Comparison of ENCODE assay signal across 8 cellular contexts in genomic region chr19:41548954-41549688, GRCh38. TPM values are rescaled to one million over a fixed set of nuclear protein-coding genes. Genes with fewer than 3 reads are reported as not detected.
A peak's percentile ranks its signal among the peaks of the same experiment; 100 is the strongest.
DNase-seq lines count a peak whose midpoint lies in the region; ATAC-seq, FAIRE-seq and TF ChIP-seq lines count a peak whose summit lies in the region.

No MANE protein-coding gene starts in this region.

- POLR2A ChIA-PET in A673 (lab: Charles Lee; ENCODE audit: low non-redundant PET), result interaction anchor here (0.6 to 0.8 kb wide), 2 partner anchors 91 to 1132 kb away, joined by 4 read pairs; no protein-coding TSS in a partner anchor

- ATAC-seq in GM21576 (IDR thresholded peaks at IDR 0.05; ENCODE audit: unreplicated experiment) (peak; percentile 45), HG03571 (IDR thresholded peaks at IDR 0.05; ENCODE audit: unreplicated experiment) (no peak)

- BruUV-seq in A673 (replicated peaks; lab: Mats Ljungman, UMichigan), result no TSS peak

- H3K4me1 ChIP-seq in A673 (ENCODE audit: insufficient read depth, low read length, poor library complexity, severe bottlenecking), result peaks cover 23% of the 10 kb centered on the region
- no peaks in the 10 kb centered on the region for H3K4me1 ChIP-seq in astrocyte (ENCODE audit: insufficient read depth, low read length)
- H3K4me1 ChIP-seq in neural progenitor cell, result peaks cover 17% of the 10 kb centered on the region

- H3K36me3 ChIP-seq in A673 (ENCODE audit: insufficient read depth, low read length, poor library complexity, severe bottlenecking), result no peaks in the 10 kb centered on the region
- peaks cover 10% of the 10 kb centered on the region for H3K36me3 ChIP-seq in SU-DHL-6 (ENCODE audit: low read length)
- H3K36me3 ChIP-seq in astrocyte (ENCODE audit: insufficient read depth, low read length), result no peaks in the 10 kb centered on the region
- H3K36me3 ChIP-seq in neural progenitor cell, result no peaks in the 10 kb centered on the region

- H3K9me3 ChIP-seq in A673 (ENCODE audit: low read depth, low read length, poor library complexity, severe bottlenecking), result peaks cover 9% of the 10 kb centered on the region
- H3K9me3 ChIP-seq in SU-DHL-6 (ENCODE audit: insufficient read depth, low read length), result peaks cover 8% of the 10 kb centered on the region; the same call in 1 of the 2 replicates
- no peaks in the 10 kb centered on the region for H3K9me3 ChIP-seq in astrocyte (ENCODE audit: insufficient read depth, low read depth, low read length)
- H3K9me3 ChIP-seq in neural progenitor cell (ENCODE audit: low read depth), result peaks cover 6% of the 10 kb centered on the region

- H3K4me2 ChIP-seq in SU-DHL-6 (ENCODE audit: low read depth, low read length, poor library complexity, severe bottlenecking), result peak overlapping the region; percentile 83
- H3K4me2 ChIP-seq in astrocyte (ENCODE audit: low read length), result no peak overlapping the region
- H3K4me2 ChIP-seq in neural progenitor cell, result peak overlapping the region; percentile 55

- TF ChIP-seq CTCF in A673 (conservative IDR thresholded peaks at IDR 0.05; ENCODE audit: low read depth, low read length) (no peak), SU-DHL-6 (IDR thresholded peaks at IDR 0.05; ENCODE audit: insufficient read depth, low read length, poor library complexity, severe bottlenecking) (no peak), astrocyte (IDR thresholded peaks at IDR 0.05; ENCODE audit: insufficient read depth, low read depth, low read length) (no peak), neural progenitor cell (IDR thresholded peaks at IDR 0.05) (no peak), lower leg skin (IDR thresholded peaks at IDR 0.05) (no peak)

- intact Hi-C loops in A673 (cut with micrococcal nuclease; ENCODE audit: unreplicated experiment) (no loop called here), lower leg skin (cut with DNase I; ENCODE audit: low total_unique reads) (no loop called here)

- H3K4me1 Mint-ChIP-seq in astrocyte (ENCODE audit: low read depth, unreplicated experiment) (peaks cover 12% of the 10 kb centered on the region), neural progenitor cell (peaks cover 30% of the 10 kb centered on the region)

- no peaks in the 10 kb centered on the region for H4K20me1 ChIP-seq in SU-DHL-6 (ENCODE audit: low read depth, low read length)
- H4K20me1 ChIP-seq in astrocyte (ENCODE audit: insufficient read depth, low read length), result no peaks in the 10 kb centered on the region
- H4K20me1 ChIP-seq in neural progenitor cell (ENCODE audit: low read depth), result peaks cover 4% of the 10 kb centered on the region

- DNase-seq in A673 (ENCODE audit: low spot score) (peak; percentile 91), astrocyte (ENCODE audit: low read depth) (no peak), neural progenitor cell (ENCODE audit: low spot score) (peak; percentile 48), DMS153 treated with DMSO at 0.1 percent for 48 hours (lab: John Stamatoyannopoulos, UW; ENCODE audit: unreplicated experiment) (no peak), lower leg skin (ENCODE audit: low spot score in 2 of 2) (no peak)

- H3K27ac ChIP-seq in A673 (ENCODE audit: low read depth, low read length, poor library complexity, severe bottlenecking), result peak overlapping the region; percentile 56
- H3K27ac ChIP-seq in SU-DHL-6 (ENCODE audit: low read depth, low read length), result peak overlapping the region; percentile 97
- H3K27ac ChIP-seq in astrocyte (ENCODE audit: low read depth, low read length), result no peak overlapping the region
- H3K27ac ChIP-seq in neural progenitor cell, result no peak overlapping the region

- H3K9ac ChIP-seq in SU-DHL-6 (ENCODE audit: low read length) (peak overlapping the region; percentile 65), astrocyte (ENCODE audit: low read length) (no peak overlapping the region), neural progenitor cell (no peak overlapping the region)

- H3K36me3 Mint-ChIP-seq in astrocyte (ENCODE audit: low read depth, unreplicated experiment) (peaks cover 3% of the 10 kb centered on the region), neural progenitor cell (peaks cover 14% of the 10 kb centered on the region)

- H2AFZ ChIP-seq in SU-DHL-6 (ENCODE audit: low read depth, low read length, severe bottlenecking), result peak overlapping the region; percentile 10
- H2AFZ ChIP-seq in astrocyte (ENCODE audit: low read depth, low read length), result no peak overlapping the region
- no peak overlapping the region for H2AFZ ChIP-seq in neural progenitor cell (replicated peaks)

- CTCF ChIA-PET in A673 (lab: Charles Lee), result interaction anchor here (0.6 to 1.8 kb wide), 2 partner anchors 14 to 139 kb away, joined by 6 to 12 read pairs; no protein-coding TSS in a partner anchor

- H3K27me3 ChIP-seq in A673 (replicated peaks; ENCODE audit: insufficient read depth, low read depth, low read length, poor library complexity), result no peaks in the 10 kb centered on the region
- no peaks in the 10 kb centered on the region for H3K27me3 ChIP-seq in SU-DHL-6 (ENCODE audit: low read length)
- peaks cover 2% of the 10 kb centered on the region for H3K27me3 ChIP-seq in astrocyte (ENCODE audit: insufficient read depth, low read length)
- H3K27me3 ChIP-seq in neural progenitor cell, result no peaks in the 10 kb centered on the region

- H3K4me3 ChIP-seq in A673 (ENCODE audit: low read depth, low read length, poor library complexity, severe bottlenecking), result peak overlapping the region; percentile 18
- H3K4me3 ChIP-seq in SU-DHL-6 (ENCODE audit: insufficient read depth, low read length, poor library complexity, severe bottlenecking), result peak overlapping the region; percentile 68
- H3K4me3 ChIP-seq in astrocyte (ENCODE audit: insufficient read depth, low read depth, low read length), result no peak overlapping the region
- peak overlapping the region; percentile 11 for H3K4me3 ChIP-seq in neural progenitor cell
- no peak overlapping the region for H3K4me3 ChIP-seq in lower leg skin (ENCODE audit: low read depth, poor library complexity, severe bottlenecking)

- FAIRE-seq in astrocyte (lab: Jason Lieb, UNC), result no peak

- WGBS in lower leg skin, 2 donors, result 29 to 37% methylated on average over 9 of the region's 9 CpGs

- H3K9me3 Mint-ChIP-seq in astrocyte (ENCODE audit: unreplicated experiment) (peaks cover 11% of the 10 kb centered on the region), neural progenitor cell (peaks cover 30% of the 10 kb centered on the region)

- H3K4me3 Mint-ChIP-seq in astrocyte (ENCODE audit: unreplicated experiment) (peak overlapping the region; percentile 77), neural progenitor cell (peak overlapping the region; percentile 77)

- H3K79me2 ChIP-seq in SU-DHL-6 (ENCODE audit: insufficient read depth, low read length) (peaks cover 26% of the 10 kb centered on the region; the same call in 1 of the 2 replicates), astrocyte (ENCODE audit: insufficient read depth, low read length) (no peaks in the 10 kb centered on the region), neural progenitor cell (ENCODE audit: low read depth) (no peaks in the 10 kb centered on the region)

- H3K27ac Mint-ChIP-seq in astrocyte (ENCODE audit: unreplicated experiment), result peak overlapping the region; percentile 96
- peak overlapping the region; percentile 64 for H3K27ac Mint-ChIP-seq in neural progenitor cell

- H3F3A ChIP-seq in SU-DHL-6 (ENCODE audit: insufficient read depth), result peaks cover 36% of the 10 kb centered on the region
- peaks cover 15% of the 10 kb centered on the region for H3F3A ChIP-seq in neural progenitor cell (ENCODE audit: low read depth)

- no peak for TF ChIP-seq POLR2A in lower leg skin (IDR thresholded peaks at IDR 0.05)

- H3K9me2 ChIP-seq in SU-DHL-6 (replicated peaks; ENCODE audit: insufficient read depth, low read length), result no peaks in the 10 kb centered on the region

- peaks cover 10% of the 10 kb centered on the region for H3K27me3 Mint-ChIP-seq in astrocyte (ENCODE audit: low read depth, unreplicated experiment)
- H3K27me3 Mint-ChIP-seq in neural progenitor cell (ENCODE audit: insufficient read depth, low read depth), result peaks cover 2% of the 10 kb centered on the region

RNA-seq across cellular contexts. Expression of gene CEACAM21, which starts 26.8 kb away (rescaled TPM):
- total RNA-seq in A673 (2021) (4.3 and 6.1 TPM in 2 replicates), astrocyte (2.1 and 2.4 TPM in 2 replicates), neural progenitor cell (ENCODE audit: low replicate concordance) (0.19 TPM in 1 of 2 replicates, not detected in the other), lower leg skin (under 1 TPM in 1 of 4 donors, not detected in 3; 0.75 TPM)

Comparison
In these comparisons a context has a peak if more than half of its experiments do, and no peak if none do; other contexts are left out.
1. DNase-seq: peak in A673 (single experiment) and neural progenitor cell (single experiment); none in astrocyte (single experiment), DMS153 treated with DMSO at 0.1 percent for 48 hours (single experiment) and lower leg skin (0 of 2).
2. H3K27ac ChIP-seq: peak in A673 (single experiment) and SU-DHL-6 (single experiment); none in astrocyte (single experiment) and neural progenitor cell (single experiment).
3. H3K4me3 ChIP-seq: peak in A673 (single experiment), SU-DHL-6 (single experiment) and neural progenitor cell (single experiment); none in astrocyte (single experiment) and lower leg skin (single experiment).